Comparison of ENCODE assay signal across 1 cellular context in the genomic region with DNA sequence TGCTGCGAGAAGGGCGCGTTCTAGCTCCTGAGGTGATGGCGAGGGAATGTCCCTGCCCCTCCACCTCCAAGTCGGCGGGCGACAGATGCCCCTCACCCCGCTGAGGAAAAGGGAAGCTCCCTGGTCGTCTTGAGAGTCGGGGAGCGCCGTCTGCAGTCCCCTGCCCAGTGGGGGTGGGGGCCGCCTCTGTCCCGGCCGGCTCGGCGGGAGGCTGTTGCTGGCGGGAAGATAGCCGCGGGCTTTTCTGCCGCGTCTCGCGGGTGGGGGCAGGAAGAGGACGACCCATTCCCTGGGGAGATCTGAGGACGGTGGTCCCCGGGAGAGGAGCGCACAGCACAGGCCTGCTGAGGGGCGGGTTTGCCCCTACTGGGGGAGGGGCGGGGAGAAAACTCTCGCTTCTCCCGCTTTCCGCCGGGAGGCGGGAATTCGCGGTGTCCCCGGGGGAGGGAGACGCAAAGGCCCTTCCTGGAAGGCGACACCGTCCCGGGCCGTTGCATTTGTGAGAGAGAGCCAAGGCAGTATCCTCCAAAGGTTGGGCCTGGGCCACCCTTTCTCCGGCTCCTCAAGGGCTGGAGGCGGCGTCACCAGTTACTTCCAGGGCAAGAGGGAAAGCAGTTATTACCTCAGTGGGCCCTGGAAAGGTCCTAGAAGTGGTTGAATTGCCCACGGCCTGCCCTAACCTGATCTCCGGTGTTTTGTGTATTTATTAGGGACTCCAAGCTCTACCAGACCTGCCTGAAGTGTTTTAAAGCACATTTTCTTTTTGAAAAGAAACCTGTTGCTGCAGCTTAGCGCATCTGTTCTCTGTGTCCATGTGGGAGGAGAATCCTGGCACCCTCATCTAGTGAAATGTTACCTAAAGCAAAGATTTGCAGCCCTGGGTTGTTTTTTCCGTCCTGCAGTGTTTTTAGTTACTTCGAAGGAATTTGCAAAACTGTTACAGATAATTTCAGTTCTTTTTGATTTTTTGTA.
TF ChIP-seq lines count a peak whose summit lies in the region.

No MANE protein-coding gene starts in this region.

TF ChIP-seq in K562, 482 proteins besides CTCF, POLR2A, EP300 and RAD21 (continued from another document and continues in another):
- TF ChIP-seq, protein P1, sequence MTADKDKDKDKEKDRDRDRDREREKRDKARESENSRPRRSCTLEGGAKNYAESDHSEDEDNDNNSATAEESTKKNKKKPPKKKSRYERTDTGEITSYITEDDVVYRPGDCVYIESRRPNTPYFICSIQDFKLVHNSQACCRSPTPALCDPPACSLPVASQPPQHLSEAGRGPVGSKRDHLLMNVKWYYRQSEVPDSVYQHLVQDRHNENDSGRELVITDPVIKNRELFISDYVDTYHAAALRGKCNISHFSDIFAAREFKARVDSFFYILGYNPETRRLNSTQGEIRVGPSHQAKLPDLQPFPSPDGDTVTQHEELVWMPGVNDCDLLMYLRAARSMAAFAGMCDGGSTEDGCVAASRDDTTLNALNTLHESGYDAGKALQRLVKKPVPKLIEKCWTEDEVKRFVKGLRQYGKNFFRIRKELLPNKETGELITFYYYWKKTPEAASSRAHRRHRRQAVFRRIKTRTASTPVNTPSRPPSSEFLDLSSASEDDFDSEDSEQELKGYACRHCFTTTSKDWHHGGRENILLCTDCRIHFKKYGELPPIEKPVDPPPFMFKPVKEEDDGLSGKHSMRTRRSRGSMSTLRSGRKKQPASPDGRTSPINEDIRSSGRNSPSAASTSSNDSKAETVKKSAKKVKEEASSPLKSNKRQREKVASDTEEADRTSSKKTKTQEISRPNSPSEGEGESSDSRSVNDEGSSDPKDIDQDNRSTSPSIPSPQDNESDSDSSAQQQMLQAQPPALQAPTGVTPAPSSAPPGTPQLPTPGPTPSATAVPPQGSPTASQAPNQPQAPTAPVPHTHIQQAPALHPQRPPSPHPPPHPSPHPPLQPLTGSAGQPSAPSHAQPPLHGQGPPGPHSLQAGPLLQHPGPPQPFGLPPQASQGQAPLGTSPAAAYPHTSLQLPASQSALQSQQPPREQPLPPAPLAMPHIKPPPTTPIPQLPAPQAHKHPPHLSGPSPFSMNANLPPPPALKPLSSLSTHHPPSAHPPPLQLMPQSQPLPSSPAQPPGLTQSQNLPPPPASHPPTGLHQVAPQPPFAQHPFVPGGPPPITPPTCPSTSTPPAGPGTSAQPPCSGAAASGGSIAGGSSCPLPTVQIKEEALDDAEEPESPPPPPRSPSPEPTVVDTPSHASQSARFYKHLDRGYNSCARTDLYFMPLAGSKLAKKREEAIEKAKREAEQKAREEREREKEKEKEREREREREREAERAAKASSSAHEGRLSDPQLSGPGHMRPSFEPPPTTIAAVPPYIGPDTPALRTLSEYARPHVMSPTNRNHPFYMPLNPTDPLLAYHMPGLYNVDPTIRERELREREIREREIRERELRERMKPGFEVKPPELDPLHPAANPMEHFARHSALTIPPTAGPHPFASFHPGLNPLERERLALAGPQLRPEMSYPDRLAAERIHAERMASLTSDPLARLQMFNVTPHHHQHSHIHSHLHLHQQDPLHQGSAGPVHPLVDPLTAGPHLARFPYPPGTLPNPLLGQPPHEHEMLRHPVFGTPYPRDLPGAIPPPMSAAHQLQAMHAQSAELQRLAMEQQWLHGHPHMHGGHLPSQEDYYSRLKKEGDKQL (CRISPR knock-in tag; IDR thresholded peaks at IDR 0.05; ENCODE audit: borderline replicate concordance) = no peak; the same call in 1 of the 2 replicates
- TF ChIP-seq ETS2 (tag; IDR thresholded peaks at IDR 0.05; ENCODE audit: borderline replicate concordance, poor library complexity, severe bottlenecking) = no peak
- TF ChIP-seq, protein P2, sequence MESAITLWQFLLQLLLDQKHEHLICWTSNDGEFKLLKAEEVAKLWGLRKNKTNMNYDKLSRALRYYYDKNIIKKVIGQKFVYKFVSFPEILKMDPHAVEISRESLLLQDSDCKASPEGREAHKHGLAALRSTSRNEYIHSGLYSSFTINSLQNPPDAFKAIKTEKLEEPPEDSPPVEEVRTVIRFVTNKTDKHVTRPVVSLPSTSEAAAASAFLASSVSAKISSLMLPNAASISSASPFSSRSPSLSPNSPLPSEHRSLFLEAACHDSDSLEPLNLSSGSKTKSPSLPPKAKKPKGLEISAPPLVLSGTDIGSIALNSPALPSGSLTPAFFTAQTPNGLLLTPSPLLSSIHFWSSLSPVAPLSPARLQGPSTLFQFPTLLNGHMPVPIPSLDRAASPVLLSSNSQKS (CRISPR knock-in tag; IDR thresholded peaks at IDR 0.05) = no peak
- no peak for TF ChIP-seq HNRNPK (IDR thresholded peaks at IDR 0.05; ENCODE audit: low read depth, low read length, poor library complexity, severe bottlenecking)
- peak; percentile 88; the same call in 1 of the 2 replicates for TF ChIP-seq ZNF232 (CRISPR knock-in tag; IDR thresholded peaks at IDR 0.05)
- TF ChIP-seq, protein P3, sequence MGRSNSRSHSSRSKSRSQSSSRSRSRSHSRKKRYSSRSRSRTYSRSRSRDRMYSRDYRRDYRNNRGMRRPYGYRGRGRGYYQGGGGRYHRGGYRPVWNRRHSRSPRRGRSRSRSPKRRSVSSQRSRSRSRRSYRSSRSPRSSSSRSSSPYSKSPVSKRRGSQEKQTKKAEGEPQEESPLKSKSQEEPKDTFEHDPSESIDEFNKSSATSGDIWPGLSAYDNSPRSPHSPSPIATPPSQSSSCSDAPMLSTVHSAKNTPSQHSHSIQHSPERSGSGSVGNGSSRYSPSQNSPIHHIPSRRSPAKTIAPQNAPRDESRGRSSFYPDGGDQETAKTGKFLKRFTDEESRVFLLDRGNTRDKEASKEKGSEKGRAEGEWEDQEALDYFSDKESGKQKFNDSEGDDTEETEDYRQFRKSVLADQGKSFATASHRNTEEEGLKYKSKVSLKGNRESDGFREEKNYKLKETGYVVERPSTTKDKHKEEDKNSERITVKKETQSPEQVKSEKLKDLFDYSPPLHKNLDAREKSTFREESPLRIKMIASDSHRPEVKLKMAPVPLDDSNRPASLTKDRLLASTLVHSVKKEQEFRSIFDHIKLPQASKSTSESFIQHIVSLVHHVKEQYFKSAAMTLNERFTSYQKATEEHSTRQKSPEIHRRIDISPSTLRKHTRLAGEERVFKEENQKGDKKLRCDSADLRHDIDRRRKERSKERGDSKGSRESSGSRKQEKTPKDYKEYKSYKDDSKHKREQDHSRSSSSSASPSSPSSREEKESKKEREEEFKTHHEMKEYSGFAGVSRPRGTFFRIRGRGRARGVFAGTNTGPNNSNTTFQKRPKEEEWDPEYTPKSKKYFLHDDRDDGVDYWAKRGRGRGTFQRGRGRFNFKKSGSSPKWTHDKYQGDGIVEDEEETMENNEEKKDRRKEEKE (IDR thresholded peaks at IDR 0.05; ENCODE audit: borderline replicate concordance in 1 of 2, control insufficient read depth in 1 of 2, low read depth in 2 of 2, low read length in 1 of 2) = no peak
- no peak for TF ChIP-seq BDP1 (IDR thresholded peaks at IDR 0.05; ENCODE audit: insufficient read depth, insufficient read length)
- TF ChIP-seq, protein P4, sequence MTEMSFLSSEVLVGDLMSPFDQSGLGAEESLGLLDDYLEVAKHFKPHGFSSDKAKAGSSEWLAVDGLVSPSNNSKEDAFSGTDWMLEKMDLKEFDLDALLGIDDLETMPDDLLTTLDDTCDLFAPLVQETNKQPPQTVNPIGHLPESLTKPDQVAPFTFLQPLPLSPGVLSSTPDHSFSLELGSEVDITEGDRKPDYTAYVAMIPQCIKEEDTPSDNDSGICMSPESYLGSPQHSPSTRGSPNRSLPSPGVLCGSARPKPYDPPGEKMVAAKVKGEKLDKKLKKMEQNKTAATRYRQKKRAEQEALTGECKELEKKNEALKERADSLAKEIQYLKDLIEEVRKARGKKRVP (CRISPR knock-in tag; IDR thresholded peaks at IDR 0.05) = 0 out of 2 replicates have a peak, but pooled peaks have one; percentile 7
- TF ChIP-seq SREBF2 (CRISPR knock-in tag; IDR thresholded peaks at IDR 0.05) = peak; percentile 97; the same call in 1 of the 2 replicates
- no peak for TF ChIP-seq ZNF408 (CRISPR knock-in tag; IDR thresholded peaks at IDR 0.05; ENCODE audit: low read depth)
- peak; percentile 64; the same call in 1 of the 2 replicates for TF ChIP-seq SUPT5H (IDR thresholded peaks at IDR 0.05)
- no peak for TF ChIP-seq ZNF311 (CRISPR knock-in tag; IDR thresholded peaks at IDR 0.05)
- no peak for TF ChIP-seq SOX6 (IDR thresholded peaks at IDR 0.05)
- peak; percentile 78; the same call in 1 of the 2 replicates for TF ChIP-seq ZNF12 (CRISPR knock-in tag; IDR thresholded peaks at IDR 0.05)
- TF ChIP-seq SIN3A (IDR thresholded peaks at IDR 0.05; ENCODE audit: borderline replicate concordance in 2 of 2, control insufficient read depth in 1 of 2, low read depth in 2 of 2, low read length in 2 of 2) = peak in 1 of 2 experiments; percentile 10; a peak in 1 of 4 replicates
- TF ChIP-seq ZNF121 (CRISPR knock-in tag; conservative IDR thresholded peaks at IDR 0.05) = no peak
- TF ChIP-seq DMBX1 (CRISPR knock-in tag; IDR thresholded peaks at IDR 0.05; ENCODE audit: borderline replicate concordance) = no peak; the same call in 1 of the 2 replicates
- TF ChIP-seq ZNF717 (CRISPR knock-in tag; IDR thresholded peaks at IDR 0.05) = no peak
- no peak for TF ChIP-seq FOXM1 (IDR thresholded peaks at IDR 0.05; ENCODE audit: low read depth)
- TF ChIP-seq FOXM1 (CRISPR knock-in tag; IDR thresholded peaks at IDR 0.05; ENCODE audit: low read depth) = peak; percentile 41
- TF ChIP-seq TAF1 (IDR thresholded peaks at IDR 0.05; ENCODE audit: control insufficient read depth, extremely low read depth, insufficient read depth, low read length, severe bottlenecking) = peak; percentile 35
- no peak for TF ChIP-seq CCAR2 (IDR thresholded peaks at IDR 0.05; ENCODE audit: low read depth, low read length)
- TF ChIP-seq, protein P5, sequence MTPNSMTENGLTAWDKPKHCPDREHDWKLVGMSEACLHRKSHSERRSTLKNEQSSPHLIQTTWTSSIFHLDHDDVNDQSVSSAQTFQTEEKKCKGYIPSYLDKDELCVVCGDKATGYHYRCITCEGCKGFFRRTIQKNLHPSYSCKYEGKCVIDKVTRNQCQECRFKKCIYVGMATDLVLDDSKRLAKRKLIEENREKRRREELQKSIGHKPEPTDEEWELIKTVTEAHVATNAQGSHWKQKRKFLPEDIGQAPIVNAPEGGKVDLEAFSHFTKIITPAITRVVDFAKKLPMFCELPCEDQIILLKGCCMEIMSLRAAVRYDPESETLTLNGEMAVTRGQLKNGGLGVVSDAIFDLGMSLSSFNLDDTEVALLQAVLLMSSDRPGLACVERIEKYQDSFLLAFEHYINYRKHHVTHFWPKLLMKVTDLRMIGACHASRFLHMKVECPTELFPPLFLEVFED (CRISPR knock-in tag; conservative IDR thresholded peaks at IDR 0.05) = 0 out of 2 replicates have a peak, but pooled peaks have one; percentile 2
- no peak; the same call in 1 of the 2 replicates for TF ChIP-seq TAF7 (tag; IDR thresholded peaks at IDR 0.05)
- peak; percentile 76 for TF ChIP-seq CHD1 (IDR thresholded peaks at IDR 0.05; ENCODE audit: low read length)
- peak; percentile 1; the same call in 1 of the 2 replicates for TF ChIP-seq PML (IDR thresholded peaks at IDR 0.05; ENCODE audit: low read length)
- no peak for TF ChIP-seq ELF4 (CRISPR knock-in tag; IDR thresholded peaks at IDR 0.05)
- TF ChIP-seq SRSF7 (optimal IDR thresholded peaks at IDR 0.05; ENCODE audit: low read depth, low read length) = no peak
- TF ChIP-seq MTA3 (IDR thresholded peaks at IDR 0.05; ENCODE audit: borderline replicate concordance) = no peak
- no peak for TF ChIP-seq HNRNPUL1 (IDR thresholded peaks at IDR 0.05; ENCODE audit: low read length)
- TF ChIP-seq SMARCE1 (IDR thresholded peaks at IDR 0.05) = 0 out of 2 replicates have a peak, but pooled peaks have one; percentile 13
- no peak for TF ChIP-seq PYGO2 (tag; IDR thresholded peaks at IDR 0.05)
- TF ChIP-seq E2F3 (CRISPR knock-in tag; IDR thresholded peaks at IDR 0.05) = peak; percentile 89; the same call in 1 of the 2 replicates
- no peak for TF ChIP-seq PRPF4 (IDR thresholded peaks at IDR 0.05; ENCODE audit: insufficient read depth, low read depth, low read length, poor library complexity, severe bottlenecking)
- TF ChIP-seq, protein P6, sequence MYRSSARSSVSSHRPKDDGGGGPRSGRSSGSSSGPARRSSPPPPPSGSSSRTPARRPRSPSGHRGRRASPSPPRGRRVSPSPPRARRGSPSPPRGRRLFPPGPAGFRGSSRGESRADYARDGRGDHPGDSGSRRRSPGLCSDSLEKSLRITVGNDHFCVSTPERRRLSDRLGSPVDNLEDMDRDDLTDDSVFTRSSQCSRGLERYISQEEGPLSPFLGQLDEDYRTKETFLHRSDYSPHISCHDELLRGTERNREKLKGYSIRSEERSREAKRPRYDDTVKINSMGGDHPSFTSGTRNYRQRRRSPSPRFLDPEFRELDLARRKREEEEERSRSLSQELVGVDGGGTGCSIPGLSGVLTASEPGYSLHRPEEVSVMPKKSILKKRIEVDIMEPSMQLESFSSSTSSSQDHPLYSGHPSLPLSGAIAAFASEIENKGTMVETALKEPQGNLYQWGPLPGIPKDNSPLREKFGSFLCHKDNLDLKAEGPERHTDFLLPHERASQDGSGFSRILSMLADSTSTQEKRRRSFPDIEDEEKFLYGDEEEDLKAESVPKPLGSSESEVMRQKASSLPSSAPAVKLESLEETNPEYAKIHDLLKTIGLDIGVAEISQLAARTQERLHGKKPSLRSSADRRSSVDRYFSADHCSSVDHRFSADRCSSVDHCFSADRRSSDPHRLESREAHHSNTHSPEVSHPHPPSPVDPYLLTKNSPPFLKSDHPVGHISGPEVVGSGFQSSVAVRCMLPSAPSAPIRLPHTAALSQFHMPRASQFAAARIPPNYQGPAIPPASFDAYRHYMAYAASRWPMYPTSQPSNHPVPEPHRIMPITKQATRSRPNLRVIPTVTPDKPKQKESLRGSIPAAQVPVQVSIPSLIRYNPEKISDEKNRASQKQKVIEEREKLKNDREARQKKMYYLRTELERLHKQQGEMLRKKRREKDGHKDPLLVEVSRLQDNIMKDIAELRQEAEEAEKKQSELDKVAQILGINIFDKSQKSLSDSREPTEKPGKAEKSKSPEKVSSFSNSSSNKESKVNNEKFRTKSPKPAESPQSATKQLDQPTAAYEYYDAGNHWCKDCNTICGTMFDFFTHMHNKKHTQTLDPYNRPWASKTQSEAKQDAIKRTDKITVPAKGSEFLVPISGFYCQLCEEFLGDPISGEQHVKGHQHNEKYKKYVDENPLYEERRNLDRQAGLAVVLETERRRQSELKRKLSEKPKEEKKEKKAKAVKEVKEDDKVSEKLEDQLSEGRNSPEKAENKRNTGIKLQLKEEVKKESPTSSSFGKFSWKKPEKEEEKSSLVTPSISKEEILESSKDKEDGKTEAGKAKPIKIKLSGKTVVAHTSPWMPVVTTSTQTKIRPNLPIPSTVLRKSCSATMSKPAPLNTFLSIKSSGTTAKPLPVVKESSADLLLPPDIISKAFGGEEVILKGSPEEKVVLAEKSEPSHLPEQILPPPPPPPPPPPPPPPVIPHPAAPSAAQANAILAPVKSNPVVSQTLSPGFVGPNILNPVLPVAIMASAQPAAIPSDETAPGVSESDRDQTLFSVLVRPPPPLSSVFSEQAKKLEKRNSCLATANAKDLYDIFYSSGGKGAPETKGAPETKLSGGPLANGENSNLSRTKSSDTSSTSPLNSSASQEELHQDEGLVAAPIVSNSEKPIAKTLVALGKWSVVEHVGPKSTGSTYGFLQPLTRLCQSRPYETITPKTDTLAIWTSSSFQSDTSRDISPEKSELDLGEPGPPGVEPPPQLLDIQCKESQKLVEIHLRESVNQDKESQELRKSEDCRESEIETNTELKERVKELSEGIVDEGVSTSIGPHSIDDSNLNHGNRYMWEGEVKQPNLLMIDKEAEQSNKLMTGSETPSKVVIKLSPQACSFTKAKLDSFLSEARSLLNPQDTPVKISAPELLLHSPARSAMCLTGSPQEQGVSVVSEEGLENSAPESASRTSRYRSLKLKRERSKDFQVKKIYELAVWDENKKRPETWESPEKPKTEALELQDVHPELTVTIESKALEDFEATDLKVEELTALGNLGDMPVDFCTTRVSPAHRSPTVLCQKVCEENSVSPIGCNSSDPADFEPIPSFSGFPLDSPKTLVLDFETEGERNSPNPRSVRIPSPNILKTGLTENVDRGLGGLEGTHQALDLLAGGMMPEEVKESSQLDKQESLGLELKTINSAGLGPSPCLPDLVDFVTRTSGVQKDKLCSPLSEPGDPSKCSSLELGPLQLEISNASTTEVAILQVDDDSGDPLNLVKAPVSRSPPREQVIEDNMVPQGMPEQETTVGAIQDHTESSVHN (IDR thresholded peaks at IDR 0.05; ENCODE audit: borderline replicate concordance in 1 of 2, low read depth in 1 of 2) = no peak
